In the genomic region with DNA sequence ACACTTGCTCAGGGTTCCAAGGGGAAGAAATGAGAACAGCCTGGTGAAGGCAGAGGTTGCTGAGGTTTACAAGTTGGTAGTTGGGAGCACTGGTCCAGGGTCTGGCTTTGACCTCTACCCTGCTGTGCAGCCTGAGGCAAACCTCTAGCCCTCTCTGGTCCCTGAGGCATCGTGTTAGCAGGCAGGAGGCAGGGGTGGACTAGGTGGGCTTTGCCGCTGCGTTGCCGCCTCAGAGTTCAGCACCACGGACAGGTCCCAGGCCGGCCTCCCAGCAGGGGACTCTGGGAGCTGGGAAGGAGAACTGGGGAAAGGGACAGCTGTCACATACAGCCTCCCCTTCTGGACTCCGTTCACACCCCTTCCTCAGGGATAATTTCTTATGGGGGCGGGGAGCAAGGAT, we compare ENCODE assay signal across 8 cellular contexts. TPM values are rescaled to one million over a fixed set of nuclear protein-coding genes. Genes with fewer than 3 reads are reported as not detected.
DNase-seq lines count a peak whose midpoint lies in the region; ATAC-seq and TF ChIP-seq lines count a peak whose summit lies in the region.

No MANE protein-coding gene starts in this region.

- H3K4me1 ChIP-seq in adipocyte (ENCODE audit: control insufficient read depth, insufficient read depth, low read length) (no peaks in the 10 kb centered on the region), left lung (no peaks in the 10 kb centered on the region)

- peak; percentile 82 for ATAC-seq in left lung
- no peak for ATAC-seq in HG03520 (IDR thresholded peaks at IDR 0.05; ENCODE audit: unreplicated experiment)
- ATAC-seq in HG03159 (IDR thresholded peaks at IDR 0.05; ENCODE audit: unreplicated experiment): no peak
- ATAC-seq in HG03354 (IDR thresholded peaks at IDR 0.05; ENCODE audit: poor library complexity, severe bottlenecking, unreplicated experiment): no peak

- H3K27me3 ChIP-seq in adipocyte (replicated peaks; ENCODE audit: control insufficient read depth, insufficient read depth, low read length): peaks cover 42% of the 10 kb centered on the region
- H3K27me3 ChIP-seq in left lung: peaks cover 23 to 94% of the 10 kb centered on the region in 2 donors

- H3K27ac ChIP-seq in left lung: no peak overlapping the region

- DNase-seq in DMS 273 (lab: John Stamatoyannopoulos, UW; ENCODE audit: unreplicated experiment) (peak; percentile 74), LoVo (ENCODE audit: low spot score) (peak; percentile 50), adipocyte (ENCODE audit: low read depth) (peak; percentile 54), left lung (peak in 1 of 2 donors; percentile 74), NCI-H1694 (lab: John Stamatoyannopoulos, UW) (no peak)

- H3K9ac ChIP-seq in adipocyte (ENCODE audit: low read length): no peak overlapping the region

- intact Hi-C loops in left lung (cut with DNase I): no loop called here

- H3K9me3 ChIP-seq in adipocyte (ENCODE audit: control insufficient read depth, low read length) (peaks cover 8% of the 10 kb centered on the region), left lung (no peaks in the 10 kb centered on the region)

- no peaks in the 10 kb centered on the region for H3K36me3 ChIP-seq in adipocyte (ENCODE audit: control insufficient read depth, insufficient read depth, low read length, severe bottlenecking)
- H3K36me3 ChIP-seq in left lung: no peaks in the 10 kb centered on the region

- H3K4me3 ChIP-seq in adipocyte (ENCODE audit: low read length): no peak overlapping the region
- no peak overlapping the region for H3K4me3 ChIP-seq in left lung

- TF ChIP-seq CTCF in left lung (IDR thresholded peaks at IDR 0.05): no peak

RNA-seq across cellular contexts. Expression of gene NCAN, which starts 3.1 kb away (rescaled TPM):
- total RNA-seq in left lung: not detected

RNA-seq across cellular contexts. Expression of gene NR2C2AP, which starts 11.7 kb away (rescaled TPM):
- 10 to 100 TPM; 10.4 to 22.3 TPM for total RNA-seq in left lung

RNA-seq across cellular contexts. Expression of gene RFXANK, which starts 22.8 kb away (rescaled TPM):
- total RNA-seq in left lung: 10 to 100 TPM; 74.6 to 82.8 TPM

RNA-seq across cellular contexts. Expression of gene BORCS8, which starts 22.9 kb away (rescaled TPM):
- 10 to 100 TPM; 23.4 to 39.1 TPM for total RNA-seq in left lung

RNA-seq across cellular contexts. Expression of gene MEF2B, which starts 44.8 kb away (rescaled TPM):
- 1 to 10 TPM; 1.1 to 2.3 TPM for total RNA-seq in left lung
